ENCODE assay signal across 7 cellular contexts in genomic region chr1:230268371-230269170, GRCh38.
DNase-seq lines count a peak whose midpoint lies in the region; ATAC-seq lines count a peak whose summit lies in the region.

No MANE protein-coding gene starts in this region.

- no peaks in the 10 kb centered on the region for H3K36me3 ChIP-seq in endocrine pancreas (ENCODE audit: control insufficient read depth, insufficient read depth, low read length)

- no peaks in the 10 kb centered on the region for H3K9me3 ChIP-seq in endocrine pancreas (ENCODE audit: control insufficient read depth, low read length)

- peak overlapping the region; percentile 16 for H3K9ac ChIP-seq in endocrine pancreas (ENCODE audit: control insufficient read depth, insufficient read depth, low read length)

- no peaks in the 10 kb centered on the region for H3K4me1 ChIP-seq in endocrine pancreas (ENCODE audit: control insufficient read depth, insufficient read depth, low read length)

- ATAC-seq in HG03025 (IDR thresholded peaks at IDR 0.05; ENCODE audit: low FRiP score, unreplicated experiment) (no peak), HG02870 (IDR thresholded peaks at IDR 0.05; ENCODE audit: unreplicated experiment) (no peak)

- DNase-seq in ELR (ENCODE audit: low read depth) (peak; percentile 74), Kasumi-1 (lab: John Stamatoyannopoulos, UW) (peak; percentile 81 to 85), RPMI8226 (peak; percentile 30), midbrain (lab: John Stamatoyannopoulos, UW) (peak; percentile 32)

- no peak overlapping the region for H3K4me3 ChIP-seq in endocrine pancreas (ENCODE audit: control insufficient read depth, insufficient read depth, low read length)

- no peaks in the 10 kb centered on the region for H3K27me3 ChIP-seq in endocrine pancreas (ENCODE audit: control insufficient read depth, insufficient read depth, low read length)

Comparison
In these comparisons a context has a peak if more than half of its experiments do, and no peak if none do; other contexts are left out.
1. DNase-seq: peak in every context shown above with its lines; median percentile 83 in Kasumi-1; 74 in ELR; 32 in midbrain; 30 in RPMI8226.